In the genomic region with DNA sequence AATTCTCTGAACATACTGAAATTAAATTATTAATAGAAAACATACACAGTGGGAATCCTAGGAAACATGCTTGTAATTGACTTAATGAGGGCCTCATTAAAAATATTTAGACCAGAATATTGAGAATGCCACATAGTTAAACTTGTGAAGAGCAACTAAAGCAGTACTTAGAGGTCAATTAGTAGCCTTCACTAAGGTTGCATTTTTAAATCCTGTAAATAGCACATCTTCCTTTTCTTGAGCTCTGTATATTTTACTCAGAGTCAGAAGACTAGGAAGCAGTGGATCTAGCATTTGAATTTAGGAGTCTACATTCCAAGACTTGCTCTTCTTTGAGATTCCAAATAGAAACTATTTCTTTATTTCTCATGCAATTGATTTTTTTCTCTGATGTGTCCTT, we compare ENCODE assay signal across 21 cellular contexts. TPM values are rescaled to one million over a fixed set of nuclear protein-coding genes. Genes with fewer than 3 reads are reported as not detected.
DNase-seq lines count a peak whose midpoint lies in the region; ATAC-seq, FAIRE-seq and TF ChIP-seq lines count a peak whose summit lies in the region.
"Had no signal": no experiment of that assay in that cellular context is flagged by ENCODE, and none has a peak within 500 bp of the region (broad histone marks: within the 10 kb centered on the region; RNA-seq: fewer than 3 reads in every experiment).

No MANE protein-coding gene starts in this region.

- ATAC-seq in A549, result no peak

- H4K20me1 ChIP-seq in PC-9 (ENCODE audit: insufficient read depth), result peaks cover 8% of the 10 kb centered on the region; the same call in 1 of the 2 replicates

- no peak overlapping the region for H2AFZ ChIP-seq in PC-9

- H3K79me2 ChIP-seq in PC-9 (ENCODE audit: low read depth), result peaks cover 7% of the 10 kb centered on the region; the same call in 1 of the 2 replicates

- DNase-seq in A549 (ENCODE audit: low read depth in 1 of 2, low spot score in 1 of 2), result no peak
- no peak for DNase-seq in H54 (ENCODE audit: insufficient read length, low spot score)
- DNase-seq in PC-9, result no peak
- DNase-seq in stimulated activated naive CD4-positive, alpha-beta T cell treated with Interleukin-2 at 50 U/mL for 16 hours (lab: John Stamatoyannopoulos, UW), result no peak
- DNase-seq in kidney glomerular epithelial cell (lab: John Stamatoyannopoulos, UW), result no peak
- no peak for DNase-seq in activated CD4-positive, alpha-beta T cell treated with anti-CD3 and anti-CD28 coated beads, Interleukin-2, amount 50 U/mL, for 1 hour
- DNase-seq: ACHN; AML-193; BE2C; CD4-positive, alpha-beta T cell; CD8-positive, alpha-beta memory T cell; DMS 273 treated with DMSO at 0.1 percent for 48 hours; DMS79; EL; GDM1 had no signal

- H3K36me3 ChIP-seq in PC-9 (ENCODE audit: low read depth), result peaks cover 55% of the 10 kb centered on the region

- H3K27me3 ChIP-seq in PC-9 (ENCODE audit: insufficient read depth, low read depth), result no peaks in the 10 kb centered on the region
- H3K27me3 ChIP-seq: BE2C; BLaER1 treated with 17β-estradiol and CSF1 and Interleukin-3, amounts not matched to agents 10 nM and 100 nM had no signal

- H3K4me3 ChIP-seq in A549 (no peak overlapping the region), PC-9 (no peak overlapping the region)
- H3K4me3 ChIP-seq: BLaER1 treated with 17β-estradiol and CSF1 and Interleukin-3, amounts not matched to agents 10 nM and 100 nM; HAP-1 had no signal

- H3F3A ChIP-seq in PC-9 (ENCODE audit: insufficient read depth, low read depth), result peaks cover 53% of the 10 kb centered on the region

- H3K4me1 ChIP-seq in A549 (peaks cover 5% of the 10 kb centered on the region; the same call in 1 of the 3 replicates), PC-9 (replicated peaks; ENCODE audit: insufficient read depth) (no peaks in the 10 kb centered on the region)
- H3K4me1 ChIP-seq: BE2C; BLaER1 treated with 17β-estradiol and CSF1 and Interleukin-3, amounts not matched to agents 10 nM and 100 nM; HAP-1 had no signal

- FAIRE-seq in A549 (lab: Jason Lieb, UNC) (no peak), H54 (lab: Jason Lieb, UNC) (peak; percentile 50)
- FAIRE-seq: A204.1, GM12891, GM18507, H1 had no signal

- TF ChIP-seq CTCF in A549 (IDR thresholded peaks at IDR 0.05) (no peak), PC-9 (conservative IDR thresholded peaks at IDR 0.05) (no peak)

- no peaks in the 10 kb centered on the region for H3K9me2 ChIP-seq in PC-9 (ENCODE audit: insufficient read depth)

- POLR2A ChIA-PET in A549 (lab: Yijun Ruan, JAX), result no interaction called here
- POLR2A ChIA-PET in PC-9 (lab: Charles Lee; ENCODE audit: unreplicated experiment), result no interaction called here

- H3K27ac ChIP-seq in A549 (no peak overlapping the region), PC-9 (peak overlapping the region; percentile 29; the same call in 1 of the 2 replicates)
- H3K27ac ChIP-seq: BLaER1 treated with 17β-estradiol and CSF1 and Interleukin-3, amounts not matched to agents 10 nM and 100 nM had no signal

- no peak for TF ChIP-seq EP300 in A549 (IDR thresholded peaks at IDR 0.05)

- BruUV-seq in PC-9 (replicated peaks; lab: Mats Ljungman, UMichigan), result no TSS peak

- no peak overlapping the region for H3K4me2 ChIP-seq in A549
- no peak overlapping the region for H3K4me2 ChIP-seq in PC-9
- H3K4me2 ChIP-seq: BLaER1 treated with 17β-estradiol and CSF1 and Interleukin-3, amounts not matched to agents 10 nM and 100 nM had no signal

- H3K9me3 ChIP-seq in A549, result peaks cover 13% of the 10 kb centered on the region
- H3K9me3 ChIP-seq in PC-9 (ENCODE audit: insufficient read depth, low read depth), result 0 out of 2 replicates have a peak, but pooled peaks cover 6% of the 10 kb centered on the region
- H3K9me3 ChIP-seq: BE2C, HAP-1 had no signal

- CTCF ChIA-PET in A549 (lab: Yijun Ruan, JAX), result no interaction called here
- CTCF ChIA-PET in PC-9 (lab: Charles Lee), result no interaction called here

- TF ChIP-seq POLR2A in A549 (IDR thresholded peaks at IDR 0.05; ENCODE audit: low read length) (no peak), H54 (IDR thresholded peaks at IDR 0.05; ENCODE audit: low read depth, low read length) (no peak)

- intact Hi-C loops in PC-9 (cut with micrococcal nuclease; ENCODE audit: unreplicated experiment), result no loop called here

- no peak for TF ChIP-seq RAD21 in A549 (conservative IDR thresholded peaks at IDR 0.05 in 1 of 2, IDR thresholded peaks at IDR 0.05 in 1 of 2)

TF ChIP-seq in A549, 52 proteins besides CTCF, POLR2A, EP300 and RAD21:
- peak; percentile 82; the same call in 1 of the 2 replicates for TF ChIP-seq KDM1A (IDR thresholded peaks at IDR 0.05; ENCODE audit: low read depth)
- TF ChIP-seq HEYL (CRISPR knock-in tag; IDR thresholded peaks at IDR 0.05), result no peak
- no peak for TF ChIP-seq CHD4 (IDR thresholded peaks at IDR 0.05; ENCODE audit: borderline replicate concordance)

RNA-seq across cellular contexts. Expression of gene GTF2I, which starts 56.0 kb away (rescaled TPM):
- 107 and 123 TPM in 2 replicates for polyA plus RNA-seq in A549 (2011; rRNA removed)
- polyA plus RNA-seq in A549 (2012; cell fraction: cytosol; rRNA removed), result 59.9 and 87.3 TPM in 2 replicates
- 151 and 354 TPM in 2 replicates for polyA plus RNA-seq in A549 (2012; cell fraction: nucleus; rRNA removed)
- polyA plus RNA-seq in A549 (2017; fragmentation: RNase III; extraction: RNeasy Plus Mini Kit Qiagen cat#74134 plus additional on column Dnase treatment), result 141 to 146 TPM (median 144 TPM) in 3 replicates
- polyA minus RNA-seq in A549 (2011; rRNA and poly(A)+ RNA removed), result 43.0 and 56.8 TPM in 2 replicates
- total RNA-seq in PC-9 (2021), result 364 and 374 TPM in 2 replicates
